ENCODE assay signal across 8 cellular contexts in genomic region chr2:150486539-150487484, GRCh38. TPM values are rescaled to one million over a fixed set of nuclear protein-coding genes. Genes with fewer than 3 reads are reported as not detected.
DNase-seq lines count a peak whose midpoint lies in the region; ATAC-seq and TF ChIP-seq lines count a peak whose summit lies in the region.

No MANE protein-coding gene starts in this region.

- peak overlapping the region; percentile 20 for H3K4me3 ChIP-seq in HAP-1
- H3K4me3 ChIP-seq in WI38 (ENCODE audit: low read depth, low read length) = peak overlapping the region; percentile 100
- H3K4me3 ChIP-seq in heart right ventricle = peak overlapping the region; percentile 51 to 91 (median 78)

- 0% methylated on average over 45 of the region's 45 CpGs for WGBS in heart right ventricle, 2 donors

- ATAC-seq in heart right ventricle (peak; percentile 23 to 45 (median 28)), HG02938 (IDR thresholded peaks at IDR 0.05; ENCODE audit: unreplicated experiment) (no peak), HG03442 (IDR thresholded peaks at IDR 0.05; ENCODE audit: unreplicated experiment) (no peak), GM19467 (IDR thresholded peaks at IDR 0.05; ENCODE audit: unreplicated experiment) (no peak)

- peak; percentile 56 for DNase-seq in ACHN
- DNase-seq in HAP-1 (ENCODE audit: low spot score in 2 of 2) = no peak
- DNase-seq in heart right ventricle = peak in 1 of 2 donors; percentile 34
- DNase-seq in retina = peak; percentile 84

- H3K4me1 ChIP-seq in HAP-1 = peaks cover 17% of the 10 kb centered on the region
- peaks cover 0 to 33% (median 24%) of the 10 kb centered on the region in 9 donors for H3K4me1 ChIP-seq in heart right ventricle

- intact Hi-C loops in heart right ventricle (cut with DNase I) = loop anchor here in 9 of 10 donors (1.0 to 10.0 kb wide), 14 partner anchors 60 to 900 kb away; partner anchors contain the start of gene MMADHC (in 2 of the 9)

- in situ Hi-C loops in ACHN (cut with HindIII; ENCODE audit: low pct_ligation_motif_present, low pct_unique_long_range_greater_than_20kb, low sequenced_read_pairs) = no loop called here
- in situ Hi-C loops in HAP-1 (cut with MboI; ENCODE audit: low sequenced_read_pairs) = loop anchor here (10.0 kb wide), 1 partner anchor 882 kb away; no protein-coding TSS in a partner anchor

- peak overlapping the region; percentile 84 to 97 (median 95) for H3K27ac ChIP-seq in heart right ventricle

- H3K9me3 ChIP-seq in HAP-1 = no peaks in the 10 kb centered on the region
- H3K9me3 ChIP-seq in heart right ventricle = no peaks in the 10 kb centered on the region

- H3K27me3 ChIP-seq in HAP-1 (ENCODE audit: low read depth) (no peaks in the 10 kb centered on the region), heart right ventricle (peaks cover 0 to 38% (median 0%) of the 10 kb centered on the region in 7 donors)

- no peaks in the 10 kb centered on the region for H3K36me3 ChIP-seq in HAP-1 (replicated peaks)
- no peaks in the 10 kb centered on the region for H3K36me3 ChIP-seq in heart right ventricle

- no peak for TF ChIP-seq CTCF in WI38 (IDR thresholded peaks at IDR 0.05; ENCODE audit: low read depth, low read length)
- TF ChIP-seq CTCF in heart right ventricle (IDR thresholded peaks at IDR 0.05) = no peak

RNA-seq across cellular contexts. Expression of gene RND3, which starts 0.7 kb away (rescaled TPM):
- 10 to 100 TPM; 20.7 to 74.3 (median 41.0) TPM for total RNA-seq in heart right ventricle
- 10 to 100 TPM; 15.4 to 22.3 TPM for polyA plus RNA-seq in heart right ventricle

Comparison
In these comparisons a context has a peak if more than half of its experiments do, and no peak if none do; other contexts are left out.
1. DNase-seq: peak in ACHN (single experiment) and retina (single experiment); none in HAP-1 (0 of 2).
2. H3K4me3 ChIP-seq: peak in every context shown above with its lines; median percentile 100 in WI38; 78 in heart right ventricle; 20 in HAP-1.
3. ATAC-seq: peak in heart right ventricle (8 of 8); none in HG02938 (single experiment), HG03442 (single experiment) and GM19467 (single experiment).